Comparison of ENCODE assay signal across 19 cellular contexts in genomic region chr1:209800984-209801834, GRCh38. TPM values are rescaled to one million over a fixed set of nuclear protein-coding genes. Genes with fewer than 3 reads are reported as not detected.
DNase-seq lines count a peak whose midpoint lies in the region; ATAC-seq and TF ChIP-seq lines count a peak whose summit lies in the region.
"Had no signal": no experiment of that assay in that cellular context is flagged by ENCODE, and none has a peak within 500 bp of the region (broad histone marks: within the 10 kb centered on the region; RNA-seq: fewer than 3 reads in every experiment).

No MANE protein-coding gene starts in this region.

- H3K27ac ChIP-seq in adrenal gland (peak overlapping the region in 4 of 5 donors; percentile 39 to 75 (median 68)), heart left ventricle (peak overlapping the region; percentile 42 to 84 (median 74))
- H3K27ac ChIP-seq: HL-60 had no signal

- 48 to 59% (median 56%) methylated on average over 5 of the region's 5 CpGs for WGBS in adrenal gland, 4 donors
- 29 to 43% (median 32%) methylated on average over 5 of the region's 5 CpGs for WGBS in heart left ventricle, 4 donors

- in situ Hi-C loops in G401 (cut with HindIII; ENCODE audit: low sequenced_read_pairs), result no loop called here

- H3K4me1 ChIP-seq in adrenal gland (replicated peaks in 1 of 2) (peaks cover 15 to 31% of the 10 kb centered on the region in 2 donors), heart left ventricle (peaks cover 0 to 40% (median 20%) of the 10 kb centered on the region in 12 donors)

- TF ChIP-seq CTCF in adrenal gland (IDR thresholded peaks at IDR 0.05) (no peak), heart left ventricle (IDR thresholded peaks at IDR 0.05) (no peak)

- no peak for TF ChIP-seq POLR2A in adrenal gland (IDR thresholded peaks at IDR 0.05)
- no peak for TF ChIP-seq POLR2A in heart left ventricle (IDR thresholded peaks at IDR 0.05)

- no peaks in the 10 kb centered on the region for H3K27me3 Mint-ChIP-seq in activated naive CD8-positive, alpha-beta T cell treated with anti-CD3 and anti-CD28 coated beads for 36 hours

- H3K36me3 ChIP-seq in adrenal gland (replicated peaks in 1 of 2) (no peaks in the 10 kb centered on the region), heart left ventricle (no peaks in the 10 kb centered on the region)

- no peaks in the 10 kb centered on the region for H3K9me3 ChIP-seq in adrenal gland (replicated peaks in 1 of 3)
- H3K9me3 ChIP-seq in heart left ventricle, result no peaks in the 10 kb centered on the region

- peak; percentile 95 for DNase-seq in G401 (ENCODE audit: low spot score)
- DNase-seq in adrenal gland, result peak; percentile 37 to 70 (median 51)
- peak in 4 of 5 donors; percentile 51 to 76 (median 70) for DNase-seq in heart left ventricle
- peak; percentile 58 for DNase-seq in pulmonary artery endothelial cell (ENCODE audit: low read depth, low spot score)
- DNase-seq in activated naive CD8-positive, alpha-beta T cell treated with anti-CD3 and anti-CD28 coated beads for 36 hours, result no peak
- DNase-seq in NCI-H345 (lab: John Stamatoyannopoulos, UW), result no peak
- DNase-seq: activated CD4-positive, alpha-beta T cell treated with anti-CD3 and anti-CD28 coated beads, Interleukin-2, amount 10 ng/mL, durations not matched to agents 24 days and 14 days; anterior cingulate cortex; DMS53; hypothalamus; NCI-H2227 treated with DMSO at 0.1 percent for 48 hours; T-cell had no signal

- ATAC-seq in heart left ventricle, result peak in 3 of 4 donors; percentile 55 to 71 (median 59)
- no peak for ATAC-seq in HG02970 (IDR thresholded peaks at IDR 0.05; ENCODE audit: low FRiP score, unreplicated experiment)
- ATAC-seq in GM19328 (IDR thresholded peaks at IDR 0.05; ENCODE audit: unreplicated experiment), result no peak
- ATAC-seq: T-cell had no signal

- peak overlapping the region in 1 of 4 donors; percentile 4 for H3K4me3 ChIP-seq in adrenal gland
- H3K4me3 ChIP-seq in heart left ventricle, result peak overlapping the region in 10 of 12 donors; percentile 0 to 48 (median 28)

- H3K4me1 Mint-ChIP-seq in activated naive CD8-positive, alpha-beta T cell treated with anti-CD3 and anti-CD28 coated beads for 36 hours, result peaks cover 17% of the 10 kb centered on the region

- intact Hi-C loops in adrenal gland (cut with DNase I) (no loop called here), heart left ventricle (cut with DNase I) (no loop called here)

- H3K36me3 Mint-ChIP-seq in activated naive CD8-positive, alpha-beta T cell treated with anti-CD3 and anti-CD28 coated beads for 36 hours, result peaks cover 2% of the 10 kb centered on the region
- H3K36me3 Mint-ChIP-seq: T-cell had no signal

- H3K9me3 Mint-ChIP-seq in activated naive CD8-positive, alpha-beta T cell treated with anti-CD3 and anti-CD28 coated beads for 36 hours, result no peaks in the 10 kb centered on the region
- H3K9me3 Mint-ChIP-seq: activated CD4-positive, alpha-beta T cell treated with anti-CD3 and anti-CD28 coated beads, Interleukin-2, amount 10 ng/mL, durations not matched to agents 24 days and 14 days; memory B cell; T-cell had no signal

- H3K4me3 Mint-ChIP-seq in activated naive CD8-positive, alpha-beta T cell treated with anti-CD3 and anti-CD28 coated beads for 36 hours, result no peak overlapping the region
- H3K4me3 Mint-ChIP-seq: activated CD4-positive, alpha-beta T cell treated with anti-CD3 and anti-CD28 coated beads, Interleukin-2, amount 10 ng/mL, durations not matched to agents 24 days and 14 days; memory B cell; T-cell had no signal

- H3K27me3 ChIP-seq in adrenal gland (no peaks in the 10 kb centered on the region), heart left ventricle (no peaks in the 10 kb centered on the region)

- no peak overlapping the region for H3K27ac Mint-ChIP-seq in activated naive CD8-positive, alpha-beta T cell treated with anti-CD3 and anti-CD28 coated beads for 36 hours
- H3K27ac Mint-ChIP-seq: activated CD4-positive, alpha-beta T cell treated with anti-CD3 and anti-CD28 coated beads, Interleukin-2, amount 10 ng/mL, durations not matched to agents 24 days and 14 days; memory B cell; T-cell had no signal

RNA-seq across cellular contexts. Expression of gene IRF6, which starts 4.7 kb away (rescaled TPM):
- total RNA-seq in G401 (2014; rRNA removed; shearing (Covaris generic)), result not detected in 2 replicates
- 10 to 100 TPM in 7 of 8 donors, 1 to 10 TPM in 1; 8.1 to 60.2 (median 38.1) TPM for total RNA-seq in adrenal gland
- polyA plus RNA-seq in adrenal gland, result 1 to 10 TPM; 5.4 to 9.8 (median 8.5) TPM
- total RNA-seq in heart left ventricle, result 10 to 100 TPM; 28.6 to 99.4 (median 52.7) TPM
- polyA plus RNA-seq in heart left ventricle, result 10 to 100 TPM in 1 of 2 donors, 1 to 10 TPM in 1; 1.5 to 22.0 TPM
- total RNA-seq in pulmonary artery endothelial cell, result 18.4 and 24.3 TPM in 2 replicates
- 1 to 10 TPM; 2.1 to 2.4 TPM for total RNA-seq in activated naive CD8-positive, alpha-beta T cell treated with anti-CD3 and anti-CD28 coated beads for 36 hours
- total RNA-seq: LHCN-M2, OCI-LY7 had no signal

RNA-seq across cellular contexts. Expression of gene C1orf74, which starts 16.9 kb away (rescaled TPM):
- 6.2 and 9.0 TPM in 2 replicates for total RNA-seq in G401 (2014; rRNA removed; shearing (Covaris generic))
- total RNA-seq in adrenal gland (1 to 10 TPM; 1.1 to 2.6 (median 2.2) TPM), heart left ventricle (1 to 10 TPM; 1.6 to 2.6 (median 2.4) TPM), pulmonary artery endothelial cell (2.7 and 4.0 TPM in 2 replicates)
- polyA plus RNA-seq in adrenal gland (1 to 10 TPM in 2 of 3 donors, under 1 TPM in 1; 0.98 to 4.0 (median 1.0) TPM), heart left ventricle (1 to 10 TPM; 1.1 to 1.3 TPM)
- total RNA-seq in activated naive CD8-positive, alpha-beta T cell treated with anti-CD3 and anti-CD28 coated beads for 36 hours, result 1 to 10 TPM; 1.5 to 1.7 TPM

RNA-seq across cellular contexts. Expression of gene UTP25, which starts 26.6 kb away (rescaled TPM):
- total RNA-seq in G401 (2014; rRNA removed; shearing (Covaris generic)), result 9.7 and 13.5 TPM in 2 replicates
- total RNA-seq in adrenal gland, result 10 to 100 TPM in 1 of 8 donors, 1 to 10 TPM in 7; 5.3 to 11.0 (median 7.8) TPM
- polyA plus RNA-seq in adrenal gland, result 1 to 10 TPM; 2.2 to 8.8 (median 2.4) TPM
- 1 to 10 TPM; 1.6 to 5.5 (median 3.6) TPM for total RNA-seq in heart left ventricle
- polyA plus RNA-seq in heart left ventricle, result 1 to 10 TPM in 1 of 2 donors, under 1 TPM in 1; 0.76 to 2.9 TPM
- total RNA-seq in pulmonary artery endothelial cell, result 5.6 and 9.2 TPM in 2 replicates
- total RNA-seq in activated naive CD8-positive, alpha-beta T cell treated with anti-CD3 and anti-CD28 coated beads for 36 hours, result 10 to 100 TPM; 12.2 to 12.5 TPM

RNA-seq across cellular contexts. Expression of gene TRAF3IP3, which starts 45.4 kb away (rescaled TPM):
- 0.10 TPM in 1 of 2 replicates, not detected in the other for total RNA-seq in G401 (2014; rRNA removed; shearing (Covaris generic))
- total RNA-seq in adrenal gland, result 1 to 10 TPM in 7 of 8 donors, under 1 TPM in 1; 0.88 to 9.8 (median 2.0) TPM
- polyA plus RNA-seq in adrenal gland, result 1 to 10 TPM; 1.0 to 3.8 (median 2.2) TPM
- 10 to 100 TPM in 1 of 9 donors, 1 to 10 TPM in 2, under 1 TPM in 5, not detected in 1; 0.16 to 10.6 (median 0.91) TPM for total RNA-seq in heart left ventricle
- polyA plus RNA-seq in heart left ventricle, result under 1 TPM; 0.34 to 0.57 TPM
- not detected in 2 replicates for total RNA-seq in pulmonary artery endothelial cell
- 100 to 1,000 TPM; 194 to 204 TPM for total RNA-seq in activated naive CD8-positive, alpha-beta T cell treated with anti-CD3 and anti-CD28 coated beads for 36 hours
- total RNA-seq: LHCN-M2, osteoblast had no signal

Comparison
In these comparisons a context has a peak if more than half of its experiments do, and no peak if none do; other contexts are left out.
1. DNase-seq: peak in G401 (single experiment), adrenal gland (7 of 7), heart left ventricle (4 of 5) and pulmonary artery endothelial cell (single experiment); none in activated naive CD8-positive, alpha-beta T cell treated with anti-CD3 and anti-CD28 coated beads for 36 hours (single experiment) and NCI-H345 (single experiment).
2. ATAC-seq: peak in heart left ventricle (3 of 4); none in HG02970 (single experiment) and GM19328 (single experiment).